1 cellular context compared by ENCODE assay signal in genomic region chr12:32135967-32136366, GRCh38.
TF ChIP-seq lines count a peak whose summit lies in the region.

No MANE protein-coding gene starts in this region.

TF ChIP-seq in HepG2, 621 proteins besides CTCF, POLR2A, EP300 and RAD21 (continued from another document and continues in another):
- TF ChIP-seq GMEB1 (CRISPR knock-in tag; IDR thresholded peaks at IDR 0.05; ENCODE audit: borderline replicate concordance) (no peak), PLRG1 (conservative IDR thresholded peaks at IDR 0.05) (no peak), NCOA1 (CRISPR knock-in tag; IDR thresholded peaks at IDR 0.05) (no peak), ZBTB8A (CRISPR knock-in tag; IDR thresholded peaks at IDR 0.05; ENCODE audit: borderline replicate concordance, low read depth) (no peak), ZNF331 (CRISPR knock-in tag; IDR thresholded peaks at IDR 0.05) (no peak), TRIM24 (CRISPR knock-in tag; IDR thresholded peaks at IDR 0.05) (no peak), GATAD1 (CRISPR knock-in tag; IDR thresholded peaks at IDR 0.05) (no peak), GATAD2A (CRISPR knock-in tag; IDR thresholded peaks at IDR 0.05) (peak; percentile 89), NFRKB (IDR thresholded peaks at IDR 0.05) (no peak), NFE2L2 (IDR thresholded peaks at IDR 0.05; ENCODE audit: low read length) (no peak), ZMYM3 (CRISPR knock-in tag; IDR thresholded peaks at IDR 0.05) (no peak), DNMT1 (CRISPR knock-in tag; IDR thresholded peaks at IDR 0.05) (no peak), KDM5A (IDR thresholded peaks at IDR 0.05; ENCODE audit: borderline replicate concordance, low read length) (no peak), ZNF660 (CRISPR knock-in tag; IDR thresholded peaks at IDR 0.05; ENCODE audit: borderline replicate concordance, low read depth) (no peak), IKZF1 (IDR thresholded peaks at IDR 0.05) (no peak), U2AF2 (IDR thresholded peaks at IDR 0.05; ENCODE audit: low read depth, low read length) (no peak), ARNT2 (CRISPR knock-in tag; IDR thresholded peaks at IDR 0.05; ENCODE audit: low read depth) (0 out of 2 replicates have a peak, but pooled peaks have one; percentile 32), GRHL1 (CRISPR knock-in tag; conservative IDR thresholded peaks at IDR 0.05) (no peak), ZNF501 (CRISPR knock-in tag; IDR thresholded peaks at IDR 0.05) (no peak), HNRNPL (IDR thresholded peaks at IDR 0.05; ENCODE audit: low read depth, low read length) (no peak), HNRNPH1 (optimal IDR thresholded peaks at IDR 0.05; ENCODE audit: low read depth, low read length) (no peak), PHF20 (CRISPR knock-in tag; IDR thresholded peaks at IDR 0.05) (no peak), KMT2A (CRISPR knock-in tag; IDR thresholded peaks at IDR 0.05) (no peak), ZMYM4 (CRISPR knock-in tag; IDR thresholded peaks at IDR 0.05) (no peak), KDM6A (CRISPR knock-in tag; IDR thresholded peaks at IDR 0.05; ENCODE audit: low read depth) (no peak), ZMYM2 (CRISPR knock-in tag; IDR thresholded peaks at IDR 0.05) (no peak), ZNF792 (CRISPR knock-in tag; IDR thresholded peaks at IDR 0.05) (no peak), PHF5A (CRISPR knock-in tag; IDR thresholded peaks at IDR 0.05; ENCODE audit: low read depth, unreplicated experiment) (no peak), AFF4 (CRISPR knock-in tag; IDR thresholded peaks at IDR 0.05) (no peak), ZNF747 (CRISPR knock-in tag; IDR thresholded peaks at IDR 0.05; ENCODE audit: borderline replicate concordance) (no peak), RFX1 (IDR thresholded peaks at IDR 0.05) (no peak), SIX1 (CRISPR knock-in tag; IDR thresholded peaks at IDR 0.05; ENCODE audit: borderline replicate concordance) (no peak), SP4 (CRISPR knock-in tag; IDR thresholded peaks at IDR 0.05) (no peak), ZNF296 (CRISPR knock-in tag; conservative IDR thresholded peaks at IDR 0.05) (no peak), CREM (IDR thresholded peaks at IDR 0.05) (peak; percentile 53; the same call in 1 of the 2 replicates), CREM (CRISPR knock-in tag; IDR thresholded peaks at IDR 0.05) (no peak), KDM4B (CRISPR knock-in tag; IDR thresholded peaks at IDR 0.05) (no peak), ZNF333 (CRISPR knock-in tag; IDR thresholded peaks at IDR 0.05; ENCODE audit: borderline replicate concordance) (no peak), HNF4A (CRISPR knock-in tag; IDR thresholded peaks at IDR 0.05) (peak; percentile 65)
- TF ChIP-seq, protein P1, sequence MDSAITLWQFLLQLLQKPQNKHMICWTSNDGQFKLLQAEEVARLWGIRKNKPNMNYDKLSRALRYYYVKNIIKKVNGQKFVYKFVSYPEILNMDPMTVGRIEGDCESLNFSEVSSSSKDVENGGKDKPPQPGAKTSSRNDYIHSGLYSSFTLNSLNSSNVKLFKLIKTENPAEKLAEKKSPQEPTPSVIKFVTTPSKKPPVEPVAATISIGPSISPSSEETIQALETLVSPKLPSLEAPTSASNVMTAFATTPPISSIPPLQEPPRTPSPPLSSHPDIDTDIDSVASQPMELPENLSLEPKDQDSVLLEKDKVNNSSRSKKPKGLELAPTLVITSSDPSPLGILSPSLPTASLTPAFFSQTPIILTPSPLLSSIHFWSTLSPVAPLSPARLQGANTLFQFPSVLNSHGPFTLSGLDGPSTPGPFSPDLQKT (CRISPR knock-in tag; IDR thresholded peaks at IDR 0.05; ENCODE audit: borderline replicate concordance): no peak
- TF ChIP-seq, protein P2, sequence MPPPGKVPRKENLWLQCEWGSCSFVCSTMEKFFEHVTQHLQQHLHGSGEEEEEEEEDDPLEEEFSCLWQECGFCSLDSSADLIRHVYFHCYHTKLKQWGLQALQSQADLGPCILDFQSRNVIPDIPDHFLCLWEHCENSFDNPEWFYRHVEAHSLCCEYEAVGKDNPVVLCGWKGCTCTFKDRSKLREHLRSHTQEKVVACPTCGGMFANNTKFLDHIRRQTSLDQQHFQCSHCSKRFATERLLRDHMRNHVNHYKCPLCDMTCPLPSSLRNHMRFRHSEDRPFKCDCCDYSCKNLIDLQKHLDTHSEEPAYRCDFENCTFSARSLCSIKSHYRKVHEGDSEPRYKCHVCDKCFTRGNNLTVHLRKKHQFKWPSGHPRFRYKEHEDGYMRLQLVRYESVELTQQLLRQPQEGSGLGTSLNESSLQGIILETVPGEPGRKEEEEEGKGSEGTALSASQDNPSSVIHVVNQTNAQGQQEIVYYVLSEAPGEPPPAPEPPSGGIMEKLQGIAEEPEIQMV (CRISPR knock-in tag; IDR thresholded peaks at IDR 0.05; ENCODE audit: low read depth): no peak
- TF ChIP-seq, protein P3, sequence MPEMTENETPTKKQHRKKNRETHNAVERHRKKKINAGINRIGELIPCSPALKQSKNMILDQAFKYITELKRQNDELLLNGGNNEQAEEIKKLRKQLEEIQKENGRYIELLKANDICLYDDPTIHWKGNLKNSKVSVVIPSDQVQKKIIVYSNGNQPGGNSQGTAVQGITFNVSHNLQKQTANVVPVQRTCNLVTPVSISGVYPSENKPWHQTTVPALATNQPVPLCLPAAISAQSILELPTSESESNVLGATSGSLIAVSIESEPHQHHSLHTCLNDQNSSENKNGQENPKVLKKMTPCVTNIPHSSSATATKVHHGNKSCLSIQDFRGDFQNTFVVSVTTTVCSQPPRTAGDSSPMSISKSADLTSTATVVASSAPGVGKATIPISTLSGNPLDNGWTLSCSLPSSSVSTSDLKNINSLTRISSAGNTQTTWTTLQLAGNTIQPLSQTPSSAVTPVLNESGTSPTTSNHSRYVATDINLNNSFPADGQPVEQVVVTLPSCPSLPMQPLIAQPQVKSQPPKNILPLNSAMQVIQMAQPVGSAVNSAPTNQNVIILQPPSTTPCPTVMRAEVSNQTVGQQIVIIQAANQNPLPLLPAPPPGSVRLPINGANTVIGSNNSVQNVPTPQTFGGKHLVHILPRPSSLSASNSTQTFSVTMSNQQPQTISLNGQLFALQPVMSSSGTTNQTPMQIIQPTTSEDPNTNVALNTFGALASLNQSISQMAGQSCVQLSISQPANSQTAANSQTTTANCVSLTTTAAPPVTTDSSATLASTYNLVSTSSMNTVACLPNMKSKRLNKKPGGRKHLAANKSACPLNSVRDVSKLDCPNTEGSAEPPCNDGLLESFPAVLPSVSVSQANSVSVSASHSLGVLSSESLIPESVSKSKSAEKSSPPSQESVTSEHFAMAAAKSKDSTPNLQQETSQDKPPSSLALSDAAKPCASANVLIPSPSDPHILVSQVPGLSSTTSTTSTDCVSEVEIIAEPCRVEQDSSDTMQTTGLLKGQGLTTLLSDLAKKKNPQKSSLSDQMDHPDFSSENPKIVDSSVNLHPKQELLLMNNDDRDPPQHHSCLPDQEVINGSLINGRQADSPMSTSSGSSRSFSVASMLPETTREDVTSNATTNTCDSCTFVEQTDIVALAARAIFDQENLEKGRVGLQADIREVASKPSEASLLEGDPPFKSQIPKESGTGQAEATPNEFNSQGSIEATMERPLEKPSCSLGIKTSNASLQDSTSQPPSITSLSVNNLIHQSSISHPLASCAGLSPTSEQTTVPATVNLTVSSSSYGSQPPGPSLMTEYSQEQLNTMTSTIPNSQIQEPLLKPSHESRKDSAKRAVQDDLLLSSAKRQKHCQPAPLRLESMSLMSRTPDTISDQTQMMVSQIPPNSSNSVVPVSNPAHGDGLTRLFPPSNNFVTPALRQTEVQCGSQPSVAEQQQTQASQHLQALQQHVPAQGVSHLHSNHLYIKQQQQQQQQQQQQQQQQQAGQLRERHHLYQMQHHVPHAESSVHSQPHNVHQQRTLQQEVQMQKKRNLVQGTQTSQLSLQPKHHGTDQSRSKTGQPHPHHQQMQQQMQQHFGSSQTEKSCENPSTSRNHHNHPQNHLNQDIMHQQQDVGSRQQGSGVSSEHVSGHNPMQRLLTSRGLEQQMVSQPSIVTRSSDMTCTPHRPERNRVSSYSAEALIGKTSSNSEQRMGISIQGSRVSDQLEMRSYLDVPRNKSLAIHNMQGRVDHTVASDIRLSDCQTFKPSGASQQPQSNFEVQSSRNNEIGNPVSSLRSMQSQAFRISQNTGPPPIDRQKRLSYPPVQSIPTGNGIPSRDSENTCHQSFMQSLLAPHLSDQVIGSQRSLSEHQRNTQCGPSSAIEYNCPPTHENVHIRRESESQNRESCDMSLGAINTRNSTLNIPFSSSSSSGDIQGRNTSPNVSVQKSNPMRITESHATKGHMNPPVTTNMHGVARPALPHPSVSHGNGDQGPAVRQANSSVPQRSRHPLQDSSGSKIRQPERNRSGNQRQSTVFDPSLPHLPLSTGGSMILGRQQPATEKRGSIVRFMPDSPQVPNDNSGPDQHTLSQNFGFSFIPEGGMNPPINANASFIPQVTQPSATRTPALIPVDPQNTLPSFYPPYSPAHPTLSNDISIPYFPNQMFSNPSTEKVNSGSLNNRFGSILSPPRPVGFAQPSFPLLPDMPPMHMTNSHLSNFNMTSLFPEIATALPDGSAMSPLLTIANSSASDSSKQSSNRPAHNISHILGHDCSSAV (CRISPR knock-in tag; IDR thresholded peaks at IDR 0.05; ENCODE audit: borderline replicate concordance): no peak
- TF ChIP-seq, protein P4, sequence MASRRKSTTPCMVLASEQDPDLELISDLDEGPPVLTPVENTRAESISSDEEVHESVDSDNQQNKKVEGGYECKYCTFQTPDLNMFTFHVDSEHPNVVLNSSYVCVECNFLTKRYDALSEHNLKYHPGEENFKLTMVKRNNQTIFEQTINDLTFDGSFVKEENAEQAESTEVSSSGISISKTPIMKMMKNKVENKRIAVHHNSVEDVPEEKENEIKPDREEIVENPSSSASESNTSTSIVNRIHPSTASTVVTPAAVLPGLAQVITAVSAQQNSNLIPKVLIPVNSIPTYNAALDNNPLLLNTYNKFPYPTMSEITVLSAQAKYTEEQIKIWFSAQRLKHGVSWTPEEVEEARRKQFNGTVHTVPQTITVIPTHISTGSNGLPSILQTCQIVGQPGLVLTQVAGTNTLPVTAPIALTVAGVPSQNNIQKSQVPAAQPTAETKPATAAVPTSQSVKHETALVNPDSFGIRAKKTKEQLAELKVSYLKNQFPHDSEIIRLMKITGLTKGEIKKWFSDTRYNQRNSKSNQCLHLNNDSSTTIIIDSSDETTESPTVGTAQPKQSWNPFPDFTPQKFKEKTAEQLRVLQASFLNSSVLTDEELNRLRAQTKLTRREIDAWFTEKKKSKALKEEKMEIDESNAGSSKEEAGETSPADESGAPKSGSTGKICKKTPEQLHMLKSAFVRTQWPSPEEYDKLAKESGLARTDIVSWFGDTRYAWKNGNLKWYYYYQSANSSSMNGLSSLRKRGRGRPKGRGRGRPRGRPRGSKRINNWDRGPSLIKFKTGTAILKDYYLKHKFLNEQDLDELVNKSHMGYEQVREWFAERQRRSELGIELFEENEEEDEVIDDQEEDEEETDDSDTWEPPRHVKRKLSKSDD (CRISPR knock-in tag; IDR thresholded peaks at IDR 0.05; ENCODE audit: low read depth): no peak
- TF ChIP-seq, protein P5, sequence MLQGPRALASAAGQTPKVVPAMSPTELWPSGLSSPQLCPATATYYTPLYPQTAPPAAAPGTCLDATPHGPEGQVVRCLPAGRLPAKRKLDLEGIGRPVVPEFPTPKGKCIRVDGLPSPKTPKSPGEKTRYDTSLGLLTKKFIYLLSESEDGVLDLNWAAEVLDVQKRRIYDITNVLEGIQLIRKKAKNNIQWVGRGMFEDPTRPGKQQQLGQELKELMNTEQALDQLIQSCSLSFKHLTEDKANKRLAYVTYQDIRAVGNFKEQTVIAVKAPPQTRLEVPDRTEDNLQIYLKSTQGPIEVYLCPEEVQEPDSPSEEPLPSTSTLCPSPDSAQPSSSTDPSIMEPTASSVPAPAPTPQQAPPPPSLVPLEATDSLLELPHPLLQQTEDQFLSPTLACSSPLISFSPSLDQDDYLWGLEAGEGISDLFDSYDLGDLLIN (CRISPR knock-in tag; IDR thresholded peaks at IDR 0.05; ENCODE audit: borderline replicate concordance): no peak
